8 cellular contexts compared by ENCODE assay signal in the genomic region with DNA sequence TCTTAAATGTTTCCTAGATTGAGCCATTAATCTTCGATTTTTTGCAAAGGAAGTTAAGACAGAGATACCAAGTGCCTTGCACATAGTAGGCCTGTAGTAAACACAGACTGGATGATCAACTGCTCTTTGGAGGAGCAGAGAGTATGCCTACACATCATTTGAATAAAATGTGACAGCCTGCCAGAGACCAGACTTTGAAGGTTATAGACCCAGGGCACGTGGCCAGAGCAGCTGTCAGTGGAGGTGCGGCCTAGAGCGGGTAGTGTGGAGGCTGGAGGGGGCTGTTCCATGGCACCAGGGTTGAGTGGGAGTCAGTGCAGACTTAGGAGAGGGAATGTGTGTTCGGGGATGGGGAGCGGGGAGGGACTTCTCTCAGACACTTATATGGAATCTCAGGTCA.
DNase-seq lines count a peak whose midpoint lies in the region; TF ChIP-seq lines count a peak whose summit lies in the region.

No MANE protein-coding gene starts in this region.

- no peak overlapping the region for H3K4me3 Mint-ChIP-seq in progenitor cell of endocrine pancreas (ENCODE audit: low read depth)

- H3K4me1 ChIP-seq in SJSA1 (replicated peaks), result peaks cover 95% of the 10 kb centered on the region

- H3K27me3 ChIP-seq in SJSA1 (replicated peaks), result no peaks in the 10 kb centered on the region

- peaks cover 57% of the 10 kb centered on the region for H3K4me1 Mint-ChIP-seq in progenitor cell of endocrine pancreas (ENCODE audit: low read depth)

- H3K36me3 Mint-ChIP-seq in progenitor cell of endocrine pancreas (ENCODE audit: insufficient read depth), result no peaks in the 10 kb centered on the region

- H3K9me3 Mint-ChIP-seq in progenitor cell of endocrine pancreas (ENCODE audit: low read depth), result no peaks in the 10 kb centered on the region

- no peaks in the 10 kb centered on the region; the same call in 1 of the 2 replicates for H3K36me3 ChIP-seq in SJSA1

- H3K27ac Mint-ChIP-seq in progenitor cell of endocrine pancreas, result peak overlapping the region; percentile 69

- no peaks in the 10 kb centered on the region for H3K27me3 Mint-ChIP-seq in progenitor cell of endocrine pancreas

- no peaks in the 10 kb centered on the region for H3K9me3 ChIP-seq in SJSA1 (replicated peaks)

- peak overlapping the region; percentile 98 for H3K27ac ChIP-seq in SJSA1

- TF ChIP-seq CTCF in fibroblast of mammary gland (conservative IDR thresholded peaks at IDR 0.05; ENCODE audit: control insufficient read depth, insufficient read depth, low read depth, low read length) (no peak), progenitor cell of endocrine pancreas (IDR thresholded peaks at IDR 0.05; ENCODE audit: unreplicated experiment) (no peak)

- H3K4me3 ChIP-seq in SJSA1 (no peak overlapping the region), fibroblast of mammary gland (ENCODE audit: control insufficient read depth, low read depth, low read length) (no peak overlapping the region)

- DNase-seq in ELR (ENCODE audit: low read depth), result peak; percentile 84
- peak in 1 of 2 experiments; percentile 51 for DNase-seq in SJSA1 (ENCODE audit: low read depth in 1 of 2, low spot score in 2 of 2)
- DNase-seq in fibroblast of mammary gland (ENCODE audit: low read depth), result peak; percentile 93
- DNase-seq in progenitor cell of endocrine pancreas (ENCODE audit: low spot score, unreplicated experiment), result no peak
- DNase-seq in NCI-H187 treated with DMSO at 0.1 percent for 48 hours (lab: John Stamatoyannopoulos, UW), result no peak
- no peak for DNase-seq in activated CD4-positive, CD25-positive, alpha-beta regulatory T cell treated with anti-CD3 and anti-CD28 coated beads, Interleukin-2, amount 50 U/mL, for 72 hours
- DNase-seq in DMS153 (lab: John Stamatoyannopoulos, UW), result no peak
- DNase-seq in amniotic stem cell (lab: John Stamatoyannopoulos, UW), result no peak

Comparison
In these comparisons a context has a peak if more than half of its experiments do, and no peak if none do; other contexts are left out.
1. DNase-seq: peak in ELR (single experiment) and fibroblast of mammary gland (single experiment); none in progenitor cell of endocrine pancreas (single experiment), NCI-H187 treated with DMSO at 0.1 percent for 48 hours (single experiment), activated CD4-positive, CD25-positive, alpha-beta regulatory T cell treated with anti-CD3 and anti-CD28 coated beads, Interleukin-2, amount 50 U/mL, for 72 hours (single experiment), DMS153 (single experiment) and amniotic stem cell (single experiment).